In genomic region chr1:208944981-208945451, GRCh38 we compare ENCODE assay signal across 18 cellular contexts.
"Had no signal": no experiment of that assay in that cellular context is flagged by ENCODE, and none has a peak within 500 bp of the region (broad histone marks: within the 10 kb centered on the region; RNA-seq: fewer than 3 reads in every experiment).

No MANE protein-coding gene starts in this region.

- H3K27me3 ChIP-seq: neural progenitor cell, ovary, tibial nerve, vagina had no signal

- H3K4me1 Mint-ChIP-seq: activated B cell treated with CpG ODN at 0.5 μM for 24 hours, memory B cell, neural progenitor cell had no signal

- H3K27me3 Mint-ChIP-seq: activated B cell treated with CpG ODN at 0.5 μM for 24 hours, memory B cell had no signal

- H3K4me3 Mint-ChIP-seq: activated B cell treated with CpG ODN at 0.5 μM for 24 hours; activated CD8-positive, alpha-beta T cell treated with anti-CD3 and anti-CD28 coated beads for 36 hours; activated T-cell treated with anti-CD3 and anti-CD28 coated beads, Interleukin-2, amount 50 U/mL, for 4 hours; memory B cell; neural progenitor cell; T-helper 2 cell treated with Interferon-gamma antibody and Interleukin-4, amounts not matched to agents 5 μg/mL and 100 μg/mL, for 36 hours had no signal

- H3K27ac Mint-ChIP-seq: activated B cell treated with CpG ODN at 0.5 μM for 24 hours; activated CD8-positive, alpha-beta T cell treated with anti-CD3 and anti-CD28 coated beads for 36 hours; memory B cell; neural progenitor cell; T-helper 2 cell treated with Interferon-gamma antibody and Interleukin-4, amounts not matched to agents 5 μg/mL and 100 μg/mL, for 36 hours had no signal

- H3K4me1 ChIP-seq: neural progenitor cell, tibial nerve, vagina had no signal

- DNase-seq: activated B cell treated with CpG ODN at 0.5 μM for 24 hours; activated CD4-positive, alpha-beta T cell treated with anti-CD3 and anti-CD28 coated beads for 48 hours; activated CD8-positive, alpha-beta T cell treated with anti-CD3 and anti-CD28 coated beads for 36 hours; activated effector memory CD4-positive, alpha-beta T cell treated with Interleukin-2 at 50 U/mL for 16 hours; activated naive CD4-positive, alpha-beta T cell treated with anti-CD3 and anti-CD28 coated beads, Interleukin-2, amount 50 U/mL, for 16 hours; activated T-cell treated with anti-CD3 and anti-CD28 coated beads, Interleukin-2, amount 50 U/mL, for 4 hours; caudate nucleus; ovary; stimulated activated CD4-positive, alpha-beta T cell treated with anti-CD3 and anti-CD28 coated beads, Interleukin-15, amount 100 ng/mL, for 24 hours; stimulated activated CD4-positive, alpha-beta T cell treated with anti-CD3 and anti-CD28 coated beads, Interleukin-4, amount 100 ng/mL, for 1 hour; stimulated activated naive CD4-positive, alpha-beta T cell; substantia nigra had no signal

- H3K9me3 Mint-ChIP-seq: activated B cell treated with CpG ODN at 0.5 μM for 24 hours; activated CD8-positive, alpha-beta T cell treated with anti-CD3 and anti-CD28 coated beads for 36 hours; activated T-cell treated with anti-CD3 and anti-CD28 coated beads, Interleukin-2, amount 50 U/mL, for 4 hours; neural progenitor cell; T-helper 2 cell treated with Interferon-gamma antibody and Interleukin-4, amounts not matched to agents 5 μg/mL and 100 μg/mL, for 36 hours had no signal

- H2AFZ ChIP-seq: neural progenitor cell had no signal

- H3K4me3 ChIP-seq: neural progenitor cell, ovary, tibial nerve, vagina had no signal

- H3K27ac ChIP-seq: neural progenitor cell, ovary, tibial nerve, vagina had no signal

- ATAC-seq: activated CD8-positive, alpha-beta T cell treated with anti-CD3 and anti-CD28 coated beads for 36 hours; activated T-cell treated with anti-CD3 and anti-CD28 coated beads, Interleukin-2, amount 50 U/mL, for 4 hours; left lobe of liver had no signal

- H3K36me3 ChIP-seq: neural progenitor cell, ovary, tibial nerve, vagina had no signal

- H3K4me2 ChIP-seq: neural progenitor cell had no signal

- H3K9ac ChIP-seq: neural progenitor cell had no signal

- H3K9me3 ChIP-seq: ovary, tibial nerve, vagina had no signal

- H3K36me3 Mint-ChIP-seq: memory B cell, neural progenitor cell had no signal
